13 cellular contexts compared by ENCODE assay signal in genomic region chr1:183048087-183049085, GRCh38. TPM values are rescaled to one million over a fixed set of nuclear protein-coding genes. Genes with fewer than 3 reads are reported as not detected.
DNase-seq lines count a peak whose midpoint lies in the region; ATAC-seq, FAIRE-seq and TF ChIP-seq lines count a peak whose summit lies in the region.
"Had no signal": no experiment of that assay in that cellular context is flagged by ENCODE, and none has a peak within 500 bp of the region (broad histone marks: within the 10 kb centered on the region; RNA-seq: fewer than 3 reads in every experiment).

No MANE protein-coding gene starts in this region.

- no peak overlapping the region for H3K27ac ChIP-seq in CD8-positive, alpha-beta T cell (ENCODE audit: low read depth, low read length)

- no peak for TF ChIP-seq CTCF in CD8-positive, alpha-beta T cell (IDR thresholded peaks at IDR 0.05)
- no peak for TF ChIP-seq CTCF in nephron progenitor cell (IDR thresholded peaks at IDR 0.05)

- H3K36me3 Mint-ChIP-seq in CD8-positive, alpha-beta T cell: no peaks in the 10 kb centered on the region
- H3K36me3 Mint-ChIP-seq in nephron progenitor cell (ENCODE audit: low read depth): peaks cover 36% of the 10 kb centered on the region
- H3K36me3 Mint-ChIP-seq: activated naive CD4-positive, alpha-beta T cell treated with anti-CD3 and anti-CD28 coated beads, Interleukin-2, amount 50 U/mL, for 24 hours had no signal

- H3K4me1 ChIP-seq in CD8-positive, alpha-beta T cell (ENCODE audit: insufficient read depth, low read length): no peaks in the 10 kb centered on the region

- H3K36me3 ChIP-seq in CD8-positive, alpha-beta T cell (ENCODE audit: insufficient read depth, low read length): no peaks in the 10 kb centered on the region

- intact Hi-C loops in CD8-positive, alpha-beta T cell (cut with DNase I, micrococcal nuclease): no loop called here

- POLR2A ChIA-PET in CD8-positive, alpha-beta T cell (lab: Charles Lee): no interaction called here

- H3K4me3 ChIP-seq in CD8-positive, alpha-beta T cell (ENCODE audit: low read depth, low read length): no peak overlapping the region

- DNase-seq in GM12892 (ENCODE audit: insufficient read length) (no peak), NOMO-1 treated with DMSO at 0.1 percent for 48 hours (lab: John Stamatoyannopoulos, UW; ENCODE audit: unreplicated experiment) (peak; percentile 83), nephron progenitor cell (no peak), globus pallidus (ENCODE audit: low spot score) (no peak)
- no peak for DNase-seq in CD8-positive, alpha-beta T cell
- DNase-seq in stimulated activated naive CD4-positive, alpha-beta T cell treated with Interleukin-2 at 50 U/mL for 16 hours (lab: John Stamatoyannopoulos, UW): no peak
- DNase-seq: CD4-positive, alpha-beta T cell; NCI-H2107 had no signal

- H3K9me3 Mint-ChIP-seq in CD8-positive, alpha-beta T cell: no peaks in the 10 kb centered on the region
- H3K9me3 Mint-ChIP-seq in nephron progenitor cell: peaks cover 8% of the 10 kb centered on the region
- H3K9me3 Mint-ChIP-seq: activated naive CD4-positive, alpha-beta T cell treated with anti-CD3 and anti-CD28 coated beads, Interleukin-2, amount 50 U/mL, for 24 hours; CD4-positive, alpha-beta T cell had no signal

- peaks cover 42% of the 10 kb centered on the region for H3K27me3 Mint-ChIP-seq in CD8-positive, alpha-beta T cell (ENCODE audit: low read depth)
- peaks cover 2% of the 10 kb centered on the region for H3K27me3 Mint-ChIP-seq in nephron progenitor cell (ENCODE audit: low read depth, poor library complexity)

- H3K4me3 Mint-ChIP-seq in CD8-positive, alpha-beta T cell: no peak overlapping the region
- H3K4me3 Mint-ChIP-seq in nephron progenitor cell: no peak overlapping the region
- H3K4me3 Mint-ChIP-seq: activated naive CD4-positive, alpha-beta T cell treated with anti-CD3 and anti-CD28 coated beads, Interleukin-2, amount 50 U/mL, for 24 hours; CD4-positive, alpha-beta T cell had no signal

- no peak for TF ChIP-seq POLR2A in GM12892 (IDR thresholded peaks at IDR 0.05; ENCODE audit: low read depth, low read length)

- no peaks in the 10 kb centered on the region for H3K27me3 ChIP-seq in CD8-positive, alpha-beta T cell (ENCODE audit: insufficient read depth, low read length)

- H3K27ac Mint-ChIP-seq in CD8-positive, alpha-beta T cell: no peak overlapping the region
- no peak overlapping the region for H3K27ac Mint-ChIP-seq in nephron progenitor cell
- H3K27ac Mint-ChIP-seq: CD4-positive, alpha-beta T cell had no signal

- ATAC-seq in GM19467 (IDR thresholded peaks at IDR 0.05; ENCODE audit: unreplicated experiment) (peak; percentile 93), HG03025 (IDR thresholded peaks at IDR 0.05; ENCODE audit: low FRiP score, unreplicated experiment) (peak; percentile 94)
- ATAC-seq in CD8-positive, alpha-beta T cell: no peak

- CTCF ChIA-PET in CD8-positive, alpha-beta T cell (lab: Charles Lee): no interaction called here

- FAIRE-seq in GM12892 (lab: Jason Lieb, UNC): peak; percentile 87
- FAIRE-seq: endometrium, keratinocyte had no signal

- no peaks in the 10 kb centered on the region for H3K4me1 Mint-ChIP-seq in CD8-positive, alpha-beta T cell (ENCODE audit: low read depth)
- peaks cover 24% of the 10 kb centered on the region for H3K4me1 Mint-ChIP-seq in nephron progenitor cell

- no peaks in the 10 kb centered on the region for H3K9me3 ChIP-seq in CD8-positive, alpha-beta T cell (ENCODE audit: low read length)

RNA-seq across cellular contexts. Expression of gene LAMC1, which starts 25.2 kb away (rescaled TPM):
- polyA plus RNA-seq in GM12892 (2012; ENCODE audit: missing spikeins): 3.8 TPM
- total RNA-seq in CD8-positive, alpha-beta T cell: under 1 TPM in 1 of 2 experiments, not detected in 1; 0.50 TPM
- total RNA-seq: CD4-positive, alpha-beta T cell had no signal
